ENCODE assay signal across 8 cellular contexts in genomic region chrX:107675823-107676555, GRCh38. TPM values are rescaled to one million over a fixed set of nuclear protein-coding genes. Genes with fewer than 3 reads are reported as not detected.
DNase-seq lines count a peak whose midpoint lies in the region; ATAC-seq lines count a peak whose summit lies in the region.

No MANE protein-coding gene starts in this region.

- H3K27me3 ChIP-seq in stomach smooth muscle (ENCODE audit: control insufficient read depth in 1 of 2, insufficient read depth in 2 of 2, low read length in 2 of 2): peaks cover 0 to 9% of the 10 kb centered on the region in 2 donors

- peaks cover 2% of the 10 kb centered on the region for H3K27me3 Mint-ChIP-seq in activated naive CD8-positive, alpha-beta T cell treated with anti-CD3 and anti-CD28 coated beads, Interleukin-2, amount 10 ng/mL, durations not matched to agents 7 days and 5 days

- H3K4me1 ChIP-seq in stomach smooth muscle (ENCODE audit: control insufficient read depth, insufficient read depth, low read length): peaks cover 19% of the 10 kb centered on the region

- H3K9me3 ChIP-seq in stomach smooth muscle (ENCODE audit: control insufficient read depth in 2 of 2, low read length in 2 of 2): no peaks in the 10 kb centered on the region

- peak overlapping the region; percentile 86 for H3K27ac Mint-ChIP-seq in activated naive CD8-positive, alpha-beta T cell treated with anti-CD3 and anti-CD28 coated beads, Interleukin-2, amount 10 ng/mL, durations not matched to agents 7 days and 5 days

- POLR2A ChIA-PET in activated naive CD8-positive, alpha-beta T cell treated with anti-CD3 and anti-CD28 coated beads, Interleukin-2, amount 10 ng/mL, durations not matched to agents 7 days and 5 days (lab: Charles Lee): interaction anchor here (1.1 to 9.8 kb wide), 3 partner anchors 9 to 66 kb away, joined by 3 to 317 read pairs (median 7); no protein-coding TSS in a partner anchor

- peak overlapping the region; percentile 91 for H3K4me3 Mint-ChIP-seq in activated naive CD8-positive, alpha-beta T cell treated with anti-CD3 and anti-CD28 coated beads, Interleukin-2, amount 10 ng/mL, durations not matched to agents 7 days and 5 days

- peak overlapping the region; percentile 81 for H3K27ac ChIP-seq in stomach smooth muscle (ENCODE audit: low read length)

- no peaks in the 10 kb centered on the region for H3K36me3 ChIP-seq in stomach smooth muscle (ENCODE audit: control insufficient read depth in 2 of 2, insufficient read depth in 2 of 2, low read length in 2 of 2)

- peak overlapping the region; percentile 56 to 71 for H3K4me3 ChIP-seq in stomach smooth muscle (ENCODE audit: low read length in 2 of 2)

- no peaks in the 10 kb centered on the region for H3K9me3 Mint-ChIP-seq in activated naive CD8-positive, alpha-beta T cell treated with anti-CD3 and anti-CD28 coated beads, Interleukin-2, amount 10 ng/mL, durations not matched to agents 7 days and 5 days

- peak overlapping the region; percentile 79 to 90 for H3K9ac ChIP-seq in stomach smooth muscle (ENCODE audit: low read length in 2 of 2)

- peaks cover 51% of the 10 kb centered on the region for H3K4me1 Mint-ChIP-seq in activated naive CD8-positive, alpha-beta T cell treated with anti-CD3 and anti-CD28 coated beads, Interleukin-2, amount 10 ng/mL, durations not matched to agents 7 days and 5 days

- H3K36me3 Mint-ChIP-seq in activated naive CD8-positive, alpha-beta T cell treated with anti-CD3 and anti-CD28 coated beads, Interleukin-2, amount 10 ng/mL, durations not matched to agents 7 days and 5 days: peaks cover 4% of the 10 kb centered on the region

- no peak for ATAC-seq in activated naive CD8-positive, alpha-beta T cell treated with anti-CD3 and anti-CD28 coated beads, Interleukin-2, amount 10 ng/mL, durations not matched to agents 7 days and 5 days (ENCODE audit: low read depth)
- ATAC-seq in GM21526 (IDR thresholded peaks at IDR 0.05; ENCODE audit: low FRiP score, unreplicated experiment) (no peak), HG03565 (IDR thresholded peaks at IDR 0.05; ENCODE audit: unreplicated experiment) (no peak)

- DNase-seq in COLO668 (lab: John Stamatoyannopoulos, UW; ENCODE audit: unreplicated experiment): peak; percentile 7
- DNase-seq in NCI-H146 treated with DMSO at 0.1 percent for 48 hours (lab: John Stamatoyannopoulos, UW; ENCODE audit: unreplicated experiment): peak; percentile 20
- DNase-seq in activated naive CD8-positive, alpha-beta T cell treated with anti-CD3 and anti-CD28 coated beads, Interleukin-2, amount 10 ng/mL, durations not matched to agents 7 days and 5 days: no peak
- peak; percentile 11 for DNase-seq in inferior parietal cortex (ENCODE audit: extremely low spot score)
- DNase-seq in NCI-H524 treated with DMSO at 0.1 percent for 48 hours (lab: John Stamatoyannopoulos, UW): no peak

RNA-seq across cellular contexts. Expression of gene PRPS1, which starts 47.7 kb away (rescaled TPM):
- total RNA-seq in activated naive CD8-positive, alpha-beta T cell treated with anti-CD3 and anti-CD28 coated beads, Interleukin-2, amount 10 ng/mL, durations not matched to agents 7 days and 5 days: 10 to 100 TPM; 62.0 to 69.2 TPM

Comparison
In these comparisons a context has a peak if more than half of its experiments do, and no peak if none do; other contexts are left out.
1. DNase-seq: peak in COLO668 (single experiment), NCI-H146 treated with DMSO at 0.1 percent for 48 hours (single experiment) and inferior parietal cortex (single experiment); none in activated naive CD8-positive, alpha-beta T cell treated with anti-CD3 and anti-CD28 coated beads, Interleukin-2, amount 10 ng/mL, durations not matched to agents 7 days and 5 days (single experiment) and NCI-H524 treated with DMSO at 0.1 percent for 48 hours (single experiment).